Comparison of ENCODE assay signal across 21 cellular contexts in genomic region chr13:110639935-110640334, GRCh38. TPM values are rescaled to one million over a fixed set of nuclear protein-coding genes. Genes with fewer than 3 reads are reported as not detected.
DNase-seq lines count a peak whose midpoint lies in the region; ATAC-seq, FAIRE-seq and TF ChIP-seq lines count a peak whose summit lies in the region.
"Had no signal": no experiment of that assay in that cellular context is flagged by ENCODE, and none has a peak within 500 bp of the region (broad histone marks: within the 10 kb centered on the region; RNA-seq: fewer than 3 reads in every experiment).

No MANE protein-coding gene starts in this region.

- H3K27me3 ChIP-seq in CD8-positive, alpha-beta T cell (ENCODE audit: insufficient read depth, low read length): no peaks in the 10 kb centered on the region
- no peaks in the 10 kb centered on the region for H3K27me3 ChIP-seq in spleen (replicated peaks in 1 of 7)
- H3K27me3 ChIP-seq: dorsolateral prefrontal cortex, SJCRH30 had no signal

- DNase-seq in CD8-positive, alpha-beta T cell: no peak
- DNase-seq in RWPE1 (ENCODE audit: low spot score): no peak
- DNase-seq in endothelial cell (ENCODE audit: low spot score): no peak
- DNase-seq in spleen: peak; percentile 28
- DNase-seq in NCI-H2227 (lab: John Stamatoyannopoulos, UW; ENCODE audit: unreplicated experiment): no peak
- DNase-seq in HTR-8/SVneo (ENCODE audit: insufficient read length, low spot score): no peak
- DNase-seq: amniotic stem cell; central memory CD4-positive, alpha-beta T cell; foreskin melanocyte; hippocampal formation; Karpas-422; NCI-H187 treated with DMSO at 0.1 percent for 48 hours; nucleus accumbens; retina; SJCRH30 had no signal

- no peaks in the 10 kb centered on the region for H3K27me3 Mint-ChIP-seq in CD8-positive, alpha-beta T cell (ENCODE audit: low read depth)
- H3K27me3 Mint-ChIP-seq in endothelial cell (ENCODE audit: unreplicated experiment): peaks cover 12% of the 10 kb centered on the region

- peaks cover 6% of the 10 kb centered on the region for H3K4me1 Mint-ChIP-seq in CD8-positive, alpha-beta T cell (ENCODE audit: low read depth)
- peaks cover 12% of the 10 kb centered on the region for H3K4me1 Mint-ChIP-seq in endothelial cell (ENCODE audit: unreplicated experiment)

- no peak for FAIRE-seq in HTR-8/SVneo (lab: Jason Lieb, UNC)
- FAIRE-seq: GM18507, islet of Langerhans had no signal

- no peak for TF ChIP-seq CTCF in CD8-positive, alpha-beta T cell (IDR thresholded peaks at IDR 0.05)
- TF ChIP-seq CTCF in RWPE1 (conservative IDR thresholded peaks at IDR 0.05; ENCODE audit: low read depth): no peak
- TF ChIP-seq CTCF in endothelial cell (IDR thresholded peaks at IDR 0.05; ENCODE audit: unreplicated experiment): no peak
- TF ChIP-seq CTCF in spleen (IDR thresholded peaks at IDR 0.05 in 8 of 11, conservative IDR thresholded peaks at IDR 0.05 in 3 of 11): no peak

- peaks cover 54% of the 10 kb centered on the region for H3K36me3 ChIP-seq in CD8-positive, alpha-beta T cell (ENCODE audit: insufficient read depth, low read length)
- peaks cover 11 to 100% (median 90%) of the 10 kb centered on the region in 6 donors for H3K36me3 ChIP-seq in spleen

- no peaks in the 10 kb centered on the region for H3K9me3 Mint-ChIP-seq in CD8-positive, alpha-beta T cell
- H3K9me3 Mint-ChIP-seq in endothelial cell (ENCODE audit: unreplicated experiment): no peaks in the 10 kb centered on the region
- H3K9me3 Mint-ChIP-seq: activated T-helper 2 cell treated with anti-CD3 and anti-CD28 coated beads, Interferon-gamma antibody, Interleukin-2, Interleukin-4, amounts not matched to agents 10 μg/mL and 5 μg/mL and 100 μg/mL, durations not matched to agents 14 hours and 24 hours and 36 hours had no signal

- no peaks in the 10 kb centered on the region for H3K9me3 ChIP-seq in CD8-positive, alpha-beta T cell (ENCODE audit: low read length)
- no peaks in the 10 kb centered on the region for H3K9me3 ChIP-seq in spleen
- H3K9me3 ChIP-seq: SJCRH30, thoracic aorta had no signal

- peak overlapping the region; percentile 37 for H3K27ac Mint-ChIP-seq in CD8-positive, alpha-beta T cell
- H3K27ac Mint-ChIP-seq in endothelial cell (ENCODE audit: unreplicated experiment): peak overlapping the region; percentile 45
- H3K27ac Mint-ChIP-seq: activated T-helper 2 cell treated with anti-CD3 and anti-CD28 coated beads, Interferon-gamma antibody, Interleukin-2, Interleukin-4, amounts not matched to agents 10 μg/mL and 5 μg/mL and 100 μg/mL, durations not matched to agents 14 hours and 24 hours and 36 hours had no signal

- WGBS in spleen, 5 donors: 78 to 90% (median 83%) methylated on average over 5 of the region's 5 CpGs

- no peak overlapping the region for H3K4me3 Mint-ChIP-seq in CD8-positive, alpha-beta T cell
- no peak overlapping the region for H3K4me3 Mint-ChIP-seq in endothelial cell (ENCODE audit: unreplicated experiment)

- intact Hi-C loops in CD8-positive, alpha-beta T cell (cut with DNase I, micrococcal nuclease): no loop called here
- intact Hi-C loops in spleen (cut with DNase I; ENCODE audit: low total_unique reads): no loop called here

- peaks cover 87% of the 10 kb centered on the region for H3K36me3 Mint-ChIP-seq in CD8-positive, alpha-beta T cell
- H3K36me3 Mint-ChIP-seq in endothelial cell (ENCODE audit: low read depth, unreplicated experiment): peaks cover 46% of the 10 kb centered on the region

- POLR2A ChIA-PET in CD8-positive, alpha-beta T cell (lab: Charles Lee): no interaction called here
- POLR2A ChIA-PET in RWPE1 (lab: Yijun Ruan, JAX; ENCODE audit: low non-redundant PET): interaction anchor here (0.6 kb wide), 2 partner anchors 14 kb away, joined by 3 to 6 read pairs; no protein-coding TSS in a partner anchor

- no peak for ATAC-seq in CD8-positive, alpha-beta T cell
- no peak for ATAC-seq in GM18498 (IDR thresholded peaks at IDR 0.05; ENCODE audit: unreplicated experiment)

- TF ChIP-seq POLR2A in spleen (IDR thresholded peaks at IDR 0.05): no peak

- CTCF ChIA-PET in CD8-positive, alpha-beta T cell (lab: Charles Lee): no interaction called here
- CTCF ChIA-PET in RWPE1 (lab: Yijun Ruan, JAX): interaction anchor here (0.6 to 0.7 kb wide), 3 partner anchors 17 to 46 kb away, joined by 3 to 5 read pairs (median 3); partner anchors contain the start of gene NAXD

- no peak overlapping the region for H3K27ac ChIP-seq in CD8-positive, alpha-beta T cell (ENCODE audit: low read depth, low read length)
- H3K27ac ChIP-seq in RWPE1 (peak overlapping the region; percentile 48), spleen (peak overlapping the region in 2 of 8 donors; percentile 19 to 62)
- H3K27ac ChIP-seq: SJCRH30 had no signal

- no peaks in the 10 kb centered on the region for H3K4me1 ChIP-seq in CD8-positive, alpha-beta T cell (ENCODE audit: insufficient read depth, low read length)
- peaks cover 0 to 22% (median 12%) of the 10 kb centered on the region in 6 donors for H3K4me1 ChIP-seq in spleen

- H3K4me3 ChIP-seq in CD8-positive, alpha-beta T cell (ENCODE audit: low read depth, low read length): no peak overlapping the region
- no peak overlapping the region for H3K4me3 ChIP-seq in spleen
- H3K4me3 ChIP-seq: dorsolateral prefrontal cortex, SJCRH30, thoracic aorta had no signal

RNA-seq across cellular contexts. Expression of gene NAXD, which starts 24.6 kb away (rescaled TPM):
- total RNA-seq in CD8-positive, alpha-beta T cell: 10 to 100 TPM; 23.4 to 25.6 TPM
- 28.7 TPM for total RNA-seq in endothelial cell (ENCODE audit: unreplicated experiment)
- 10 to 100 TPM; 27.1 to 35.5 (median 34.0) TPM for total RNA-seq in spleen
- 10 to 100 TPM; 25.1 to 40.9 (median 35.8) TPM for polyA plus RNA-seq in spleen
